Comparison of ENCODE assay signal across 8 cellular contexts in the genomic region with DNA sequence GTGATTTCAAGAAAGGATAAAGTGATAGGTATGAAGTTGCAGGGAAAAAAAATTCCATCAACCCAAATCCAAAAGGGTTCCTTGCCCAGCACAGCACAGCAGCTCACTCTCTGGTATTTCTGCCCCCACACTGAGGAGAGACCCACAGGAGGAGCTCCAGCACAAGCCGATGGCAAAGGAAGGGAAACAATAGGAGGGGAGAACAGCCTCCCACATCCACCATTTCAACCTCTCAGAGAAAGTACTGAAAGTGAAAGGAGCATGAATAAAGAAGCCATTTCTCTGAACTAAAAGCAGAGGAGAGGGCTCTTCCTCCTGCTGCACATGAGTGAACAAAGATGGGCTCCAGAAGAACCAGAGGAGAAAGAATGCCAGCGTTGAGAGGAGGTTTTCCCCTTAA. TPM values are rescaled to one million over a fixed set of nuclear protein-coding genes. Genes with fewer than 3 reads are reported as not detected.
DNase-seq lines count a peak whose midpoint lies in the region; ATAC-seq and TF ChIP-seq lines count a peak whose summit lies in the region.

No MANE protein-coding gene starts in this region.

- no peaks in the 10 kb centered on the region for H3K27me3 Mint-ChIP-seq in CD8-positive, alpha-beta T cell (ENCODE audit: low read depth)

- POLR2A ChIA-PET in CD8-positive, alpha-beta T cell (lab: Charles Lee): no interaction called here

- H3K56ac ChIP-seq in mesendoderm (ENCODE audit: low read length): no peak overlapping the region

- no peaks in the 10 kb centered on the region for H4K20me1 ChIP-seq in mammary epithelial cell (ENCODE audit: insufficient read depth, low read length)

- no peak overlapping the region for H3K18ac ChIP-seq in mesendoderm (ENCODE audit: low read length)

- H3K4me3 Mint-ChIP-seq in CD8-positive, alpha-beta T cell: peak overlapping the region; percentile 40

- H3K4me1 ChIP-seq in CD8-positive, alpha-beta T cell (ENCODE audit: insufficient read depth, low read length): peaks cover 4% of the 10 kb centered on the region
- H3K4me1 ChIP-seq in mammary epithelial cell (ENCODE audit: insufficient read depth, low read length) (peaks cover 34% of the 10 kb centered on the region), mesendoderm (ENCODE audit: control insufficient read depth, low read depth, low read length) (peaks cover 9% of the 10 kb centered on the region)

- no peak overlapping the region for H2AK5ac ChIP-seq in mesendoderm (ENCODE audit: low read length)

- peak overlapping the region; percentile 24 for H3K27ac Mint-ChIP-seq in CD8-positive, alpha-beta T cell

- H3K27ac ChIP-seq in CD8-positive, alpha-beta T cell (ENCODE audit: low read depth, low read length): no peak overlapping the region
- H3K27ac ChIP-seq in mammary epithelial cell (ENCODE audit: insufficient read depth, low read depth, low read length) (no peak overlapping the region), mesendoderm (ENCODE audit: low read depth, low read length) (no peak overlapping the region)

- no peak overlapping the region for H2BK120ac ChIP-seq in mesendoderm (ENCODE audit: low read depth, low read length)

- peak overlapping the region; percentile 14 for H2AFZ ChIP-seq in mammary epithelial cell (ENCODE audit: low read depth, low read length)

- no peaks in the 10 kb centered on the region for H3K36me3 ChIP-seq in CD8-positive, alpha-beta T cell (ENCODE audit: insufficient read depth, low read length)
- H3K36me3 ChIP-seq in mammary epithelial cell (ENCODE audit: insufficient read depth, low read length) (no peaks in the 10 kb centered on the region), mesendoderm (ENCODE audit: control insufficient read depth, insufficient read depth, low read length) (no peaks in the 10 kb centered on the region)

- no peak for ATAC-seq in CD8-positive, alpha-beta T cell
- peak; percentile 36 for ATAC-seq in HG03432 (IDR thresholded peaks at IDR 0.05; ENCODE audit: unreplicated experiment)
- no peak for ATAC-seq in HG03045 (IDR thresholded peaks at IDR 0.05; ENCODE audit: unreplicated experiment)
- no peak for ATAC-seq in GM21367 (IDR thresholded peaks at IDR 0.05; ENCODE audit: unreplicated experiment)

- no TSS peak for BruUV-seq in mammary epithelial cell (replicated peaks; lab: Mats Ljungman, UMichigan)

- no peak for DNase-seq in CD8-positive, alpha-beta T cell
- DNase-seq in mammary epithelial cell: no peak
- peak; percentile 78 for DNase-seq in mesendoderm
- no peak for DNase-seq in NCI-H345 treated with DMSO at 0.1 percent for 48 hours (lab: John Stamatoyannopoulos, UW; ENCODE audit: unreplicated experiment)
- DNase-seq in SKM-1 (lab: John Stamatoyannopoulos, UW; ENCODE audit: unreplicated experiment): no peak

- no peak overlapping the region for H3K23ac ChIP-seq in mesendoderm (ENCODE audit: low read length)

- H4K8ac ChIP-seq in mesendoderm (ENCODE audit: low read depth, low read length): no peak overlapping the region

- no peaks in the 10 kb centered on the region for H3K79me1 ChIP-seq in mesendoderm (ENCODE audit: low read length)

- no peaks in the 10 kb centered on the region for H3K9me3 ChIP-seq in CD8-positive, alpha-beta T cell (ENCODE audit: low read length)
- no peaks in the 10 kb centered on the region for H3K9me3 ChIP-seq in mammary epithelial cell (replicated peaks; ENCODE audit: insufficient read depth, low read length)

- no peak overlapping the region for H3K4me3 ChIP-seq in CD8-positive, alpha-beta T cell (ENCODE audit: low read depth, low read length)
- H3K4me3 ChIP-seq in mammary epithelial cell (replicated peaks in 1 of 3; ENCODE audit: insufficient read depth in 1 of 3, low read depth in 2 of 3, low read length in 3 of 3): no peak overlapping the region
- no peak overlapping the region for H3K4me3 ChIP-seq in mesendoderm (ENCODE audit: low read length)

- WGBS in mammary epithelial cell (ENCODE audit: low coverage, missing lambda C conversion rate): 17% methylated on average over 2 of the region's 2 CpGs
- no CpG with 5 or more reads among the region's 2 CpGs for WGBS in mesendoderm (ENCODE audit: extremely low coverage, insufficient coverage, low lambda C conversion rate)

- no peak for TF ChIP-seq CTCF in CD8-positive, alpha-beta T cell (IDR thresholded peaks at IDR 0.05)
- peak in 1 of 2 donors; percentile 11 for TF ChIP-seq CTCF in mammary epithelial cell (conservative IDR thresholded peaks at IDR 0.05 in 1 of 2, IDR thresholded peaks at IDR 0.05 in 1 of 2; ENCODE audit: extremely low read depth in 1 of 2, insufficient read depth in 1 of 2, low read depth in 1 of 2, low read length in 2 of 2)

- no peaks in the 10 kb centered on the region for H3K27me3 ChIP-seq in CD8-positive, alpha-beta T cell (ENCODE audit: insufficient read depth, low read length)
- H3K27me3 ChIP-seq in mammary epithelial cell (ENCODE audit: insufficient read depth, low read length) (no peaks in the 10 kb centered on the region), mesendoderm (ENCODE audit: insufficient read depth, low read length, poor library complexity) (no peaks in the 10 kb centered on the region)

- no peak overlapping the region for H3K4me2 ChIP-seq in mammary epithelial cell (ENCODE audit: insufficient read depth, low read depth, low read length)
- H3K4me2 ChIP-seq in mesendoderm (ENCODE audit: low read length): no peak overlapping the region

- H3K4ac ChIP-seq in mesendoderm (ENCODE audit: low read depth, low read length): no peak overlapping the region

- peaks cover 17% of the 10 kb centered on the region for H3K4me1 Mint-ChIP-seq in CD8-positive, alpha-beta T cell (ENCODE audit: low read depth)

- H2BK5ac ChIP-seq in mesendoderm (ENCODE audit: low read length): no peak overlapping the region

- intact Hi-C loops in CD8-positive, alpha-beta T cell (cut with DNase I, micrococcal nuclease): no loop called here
- intact Hi-C loops in mammary epithelial cell (cut with micrococcal nuclease): loop anchor here (5.0 to 10.0 kb wide), 3 partner anchors 35 to 658 kb away; no protein-coding TSS in a partner anchor

- H3K79me2 ChIP-seq in mammary epithelial cell (ENCODE audit: insufficient read depth, low read length): no peaks in the 10 kb centered on the region
- no peaks in the 10 kb centered on the region for H3K79me2 ChIP-seq in mesendoderm (ENCODE audit: control insufficient read depth, insufficient read depth, low read length)

- H3K9me3 Mint-ChIP-seq in CD8-positive, alpha-beta T cell: no peaks in the 10 kb centered on the region

- no peaks in the 10 kb centered on the region for H3K36me3 Mint-ChIP-seq in CD8-positive, alpha-beta T cell

- CTCF ChIA-PET in CD8-positive, alpha-beta T cell (lab: Charles Lee): interaction anchor here (1.1 kb wide), 1 partner anchor 9 kb away, joined by 3 read pairs; no protein-coding TSS in a partner anchor
- CTCF ChIA-PET in mammary epithelial cell (lab: Charles Lee; ENCODE audit: low non-redundant PET): no interaction called here

- H4K5ac ChIP-seq in mesendoderm (ENCODE audit: low read length): no peak overlapping the region

- no peak overlapping the region for H2BK15ac ChIP-seq in mesendoderm (replicated peaks; ENCODE audit: low read depth)

- H3K9ac ChIP-seq in mammary epithelial cell (ENCODE audit: insufficient read depth, low read length) (no peak overlapping the region), mesendoderm (ENCODE audit: low read length) (no peak overlapping the region)

- in situ Hi-C loops in mammary epithelial cell (cut with MboI; ENCODE audit: low sequenced_read_pairs in 2 of 2): no loop called here

- dilution Hi-C loops in mammary epithelial cell (cut with HindIII; ENCODE audit: low sequenced_read_pairs): loop anchor here (5.0 kb wide), 1 partner anchor 85 kb away; no protein-coding TSS in a partner anchor

RNA-seq across cellular contexts. Expression of a gene that starts 54.9 kb away (rescaled TPM):
- 1 to 10 TPM; 3.9 to 4.1 TPM for total RNA-seq in CD8-positive, alpha-beta T cell
- total RNA-seq in mammary epithelial cell: 1 to 10 TPM; 9.3 to 9.7 TPM
- polyA plus RNA-seq in mammary epithelial cell: 6.8 TPM
- polyA minus RNA-seq in mammary epithelial cell: 2.3 TPM
- 8.2 TPM for polyA plus RNA-seq in mesendoderm (2013, experiment 1 of 2)
- polyA plus RNA-seq in mesendoderm (2013, experiment 2 of 2): 8.1 TPM
